In genomic region chr22:24230911-24231656, GRCh38 we compare ENCODE assay signal across 8 cellular contexts. TPM values are rescaled to one million over a fixed set of nuclear protein-coding genes. Genes with fewer than 3 reads are reported as not detected.
DNase-seq lines count a peak whose midpoint lies in the region; ATAC-seq and TF ChIP-seq lines count a peak whose summit lies in the region.

No MANE protein-coding gene starts in this region.

- no peaks in the 10 kb centered on the region for H3K79me1 ChIP-seq in neuronal stem cell (ENCODE audit: low read depth, low read length)

- H3K27ac ChIP-seq in colonic mucosa: no peak overlapping the region
- no peak overlapping the region for H3K27ac ChIP-seq in neuronal stem cell (replicated peaks; ENCODE audit: low read length)

- no CpG with 5 or more reads among the region's 18 CpGs for WGBS in neuronal stem cell (ENCODE audit: extremely low coverage in 2 of 2, insufficient read length in 2 of 2, insufficient replicate concordance in 1 of 2), 2 donors

- H3K18ac ChIP-seq in neuronal stem cell (ENCODE audit: low read length): peak overlapping the region; percentile 39

- H4K8ac ChIP-seq in neuronal stem cell (ENCODE audit: low read depth, low read length): peak overlapping the region; percentile 55

- TF ChIP-seq CTCF in colonic mucosa (IDR thresholded peaks at IDR 0.05): peak; percentile 37

- H3K9ac ChIP-seq in colonic mucosa (ENCODE audit: low read depth in 2 of 2, low read length in 2 of 2) (no peak overlapping the region), neuronal stem cell (ENCODE audit: low read depth, low read length, poor library complexity) (no peak overlapping the region)

- peak overlapping the region; percentile 23 for H3K14ac ChIP-seq in neuronal stem cell (ENCODE audit: low read length)

- H4K91ac ChIP-seq in neuronal stem cell (ENCODE audit: low read depth, low read length, poor library complexity): no peak overlapping the region

- H3K4me3 ChIP-seq in colonic mucosa (no peak overlapping the region), neuronal stem cell (ENCODE audit: low read length in 2 of 2) (no peak overlapping the region)

- H3K4ac ChIP-seq in neuronal stem cell (ENCODE audit: low read length): no peak overlapping the region

- no peak overlapping the region for H3K23ac ChIP-seq in neuronal stem cell (ENCODE audit: low read depth, low read length, poor library complexity)

- DNase-seq in SHP77 treated with DMSO at 0.1 percent for 48 hours (lab: John Stamatoyannopoulos, UW) (peak; percentile 7), SHP77 (lab: John Stamatoyannopoulos, UW) (no peak), colonic mucosa (peak; percentile 60), neuronal stem cell (ENCODE audit: low spot score) (no peak), AG08396 (ENCODE audit: low spot score) (no peak)
- peak; percentile 68 for DNase-seq in activated CD4-positive, CD25-positive, alpha-beta regulatory T cell treated with anti-CD3 and anti-CD28 coated beads, Interleukin-2, amount 50 U/mL, for 72 hours

- no peak overlapping the region for H2BK12ac ChIP-seq in neuronal stem cell (ENCODE audit: low read length)

- intact Hi-C loops in colonic mucosa (cut with DNase I): loop anchor here (5.0 kb wide), 1 partner anchor 39 kb away; no protein-coding TSS in a partner anchor

- no peak overlapping the region for H2BK5ac ChIP-seq in neuronal stem cell (ENCODE audit: low read length)

- H3K36me3 ChIP-seq in colonic mucosa (no peaks in the 10 kb centered on the region), neuronal stem cell (replicated peaks in 1 of 2; ENCODE audit: control insufficient read depth in 2 of 2, insufficient read depth in 2 of 2, low read length in 2 of 2) (no peaks in the 10 kb centered on the region)

- H3K4me2 ChIP-seq in neuronal stem cell (ENCODE audit: insufficient read depth, low read length, poor library complexity, severe bottlenecking): no peak overlapping the region

- H2BK120ac ChIP-seq in neuronal stem cell (ENCODE audit: low read depth, low read length): no peak overlapping the region

- H2BK15ac ChIP-seq in neuronal stem cell (ENCODE audit: low read length): no peak overlapping the region

- H3K4me1 ChIP-seq in colonic mucosa (no peaks in the 10 kb centered on the region), neuronal stem cell (ENCODE audit: control insufficient read depth in 2 of 2, insufficient read depth in 1 of 2, low read depth in 1 of 2, low read length in 2 of 2) (peaks cover 0 to 2% of the 10 kb centered on the region in 2 donors)

- H3K9me3 ChIP-seq in colonic mucosa: no peaks in the 10 kb centered on the region
- H3K9me3 ChIP-seq in neuronal stem cell (replicated peaks in 1 of 2; ENCODE audit: control insufficient read depth in 2 of 2, insufficient read depth in 1 of 2, low read depth in 1 of 2, low read length in 2 of 2): no peaks in the 10 kb centered on the region

- H2AK5ac ChIP-seq in neuronal stem cell (ENCODE audit: low read depth, low read length): peak overlapping the region; percentile 69

- H3K27me3 ChIP-seq in colonic mucosa (no peaks in the 10 kb centered on the region), neuronal stem cell (ENCODE audit: control insufficient read depth in 3 of 3, insufficient read depth in 3 of 3, low read depth in 1 of 3, low read length in 3 of 3) (no peaks in the 10 kb centered on the region)

- ATAC-seq in GM18861 (IDR thresholded peaks at IDR 0.05; ENCODE audit: unreplicated experiment) (no peak), GM21529 (IDR thresholded peaks at IDR 0.05; ENCODE audit: unreplicated experiment) (no peak)

- H2AFZ ChIP-seq in neuronal stem cell (ENCODE audit: low read length): peak overlapping the region; percentile 27

RNA-seq across cellular contexts. Expression of gene GGT5, which starts 13.8 kb away (rescaled TPM):
- 1 to 10 TPM; 2.6 to 3.7 TPM for total RNA-seq in colonic mucosa
- not detected for polyA plus RNA-seq in neuronal stem cell (2013, experiment 1 of 2)
- 0.01 TPM for polyA plus RNA-seq in neuronal stem cell (2013, experiment 2 of 2)

RNA-seq across cellular contexts. Expression of gene SPECC1L, which starts 39.5 kb away (rescaled TPM):
- 10 to 100 TPM; 45.3 to 55.3 TPM for total RNA-seq in colonic mucosa
- 24.1 TPM for polyA plus RNA-seq in neuronal stem cell (2013, experiment 1 of 2)
- 26.0 TPM for polyA plus RNA-seq in neuronal stem cell (2013, experiment 2 of 2)

RNA-seq across cellular contexts. Expression of gene SUSD2, which starts 49.8 kb away (rescaled TPM):
- 1 to 10 TPM; 1.2 to 2.4 TPM for total RNA-seq in colonic mucosa
- polyA plus RNA-seq in neuronal stem cell (2013, experiment 1 of 2): 0.25 TPM
- polyA plus RNA-seq in neuronal stem cell (2013, experiment 2 of 2): 0.18 TPM

Comparison
In these comparisons a context has a peak if more than half of its experiments do, and no peak if none do; other contexts are left out.
1. DNase-seq: peak in SHP77 treated with DMSO at 0.1 percent for 48 hours (single experiment), activated CD4-positive, CD25-positive, alpha-beta regulatory T cell treated with anti-CD3 and anti-CD28 coated beads, Interleukin-2, amount 50 U/mL, for 72 hours (single experiment) and colonic mucosa (single experiment); none in SHP77 (0 of 2), neuronal stem cell (single experiment) and AG08396 (single experiment).